12 cellular contexts compared by ENCODE assay signal in the genomic region with DNA sequence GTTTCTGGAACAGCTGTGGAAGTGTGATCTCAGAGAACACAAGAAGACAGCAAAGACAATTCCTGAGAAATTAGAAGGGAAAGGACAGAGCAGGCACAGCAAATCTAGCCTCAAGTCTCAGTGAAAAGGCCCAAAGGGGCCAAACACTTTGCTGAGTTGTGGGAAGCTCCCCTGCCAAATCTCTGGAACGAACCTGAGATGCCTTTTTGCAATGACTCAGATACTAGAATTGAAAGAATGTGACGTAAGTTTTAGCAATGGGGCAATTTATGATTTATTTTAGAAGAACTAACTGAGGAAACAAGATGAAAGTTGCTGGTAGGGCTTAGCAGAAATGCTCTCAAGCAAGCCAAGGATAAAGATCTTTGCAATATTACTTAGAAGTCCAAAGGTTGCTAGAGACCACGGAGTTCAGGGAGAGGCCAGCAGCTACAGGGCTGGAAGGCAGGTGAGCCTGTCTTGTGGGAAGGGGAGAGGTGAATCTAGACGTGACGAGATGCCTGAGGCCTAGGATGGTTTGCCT.
DNase-seq lines count a peak whose midpoint lies in the region; ATAC-seq and TF ChIP-seq lines count a peak whose summit lies in the region.
"Had no signal": no experiment of that assay in that cellular context is flagged by ENCODE, and none has a peak within 500 bp of the region (broad histone marks: within the 10 kb centered on the region; RNA-seq: fewer than 3 reads in every experiment).

No MANE protein-coding gene starts in this region.

- TF ChIP-seq CTCF in AG09309 (IDR thresholded peaks at IDR 0.05; ENCODE audit: control insufficient read depth, insufficient read depth, low read depth, low read length, missing control alignments) (no peak), esophagus squamous epithelium (IDR thresholded peaks at IDR 0.05) (no peak), ovary (IDR thresholded peaks at IDR 0.05) (no peak)

- H3K36me3 ChIP-seq in esophagus squamous epithelium (no peaks in the 10 kb centered on the region), ovary (no peaks in the 10 kb centered on the region)
- H3K36me3 ChIP-seq: heart left ventricle had no signal

- TF ChIP-seq POLR2A in esophagus squamous epithelium (IDR thresholded peaks at IDR 0.05) (no peak), ovary (IDR thresholded peaks at IDR 0.05) (no peak)

- intact Hi-C loops in esophagus squamous epithelium (cut with DNase I) = no loop called here
- intact Hi-C loops in ovary (cut with DNase I) = loop anchor here in 1 of 4 donors (10.0 kb wide), 1 partner anchor 149 kb away; no protein-coding TSS in a partner anchor

- ATAC-seq in HG03469 (IDR thresholded peaks at IDR 0.05; ENCODE audit: unreplicated experiment) = no peak
- ATAC-seq: activated CD4-positive, CD25-positive, alpha-beta regulatory T cell treated with anti-CD3 and anti-CD28 coated beads, Interleukin-2, amount 50 U/mL, for 24 hours had no signal

- H3K27ac ChIP-seq in esophagus squamous epithelium = peak overlapping the region in 3 of 4 donors; percentile 34 to 64 (median 50)
- peak overlapping the region; percentile 8 to 63 for H3K27ac ChIP-seq in ovary

- no peak for TF ChIP-seq EP300 in ovary (IDR thresholded peaks at IDR 0.05)

- 14 to 31% methylated on average over 5 of the region's 5 CpGs for WGBS in esophagus squamous epithelium, 2 donors
- 33 to 38% (median 34%) methylated on average over 5 of the region's 5 CpGs for WGBS in ovary, 3 donors

- no peaks in the 10 kb centered on the region for H3K27me3 ChIP-seq in esophagus squamous epithelium
- H3K27me3 ChIP-seq in ovary = no peaks in the 10 kb centered on the region

- no peak overlapping the region for H3K4me3 ChIP-seq in AG09309 (ENCODE audit: control insufficient read depth, low read depth, low read length)
- H3K4me3 ChIP-seq in esophagus squamous epithelium = no peak overlapping the region
- no peak overlapping the region for H3K4me3 ChIP-seq in ovary
- H3K4me3 ChIP-seq: heart left ventricle had no signal

- H3K4me1 ChIP-seq in esophagus squamous epithelium (peaks cover 0 to 23% (median 4%) of the 10 kb centered on the region in 3 donors), ovary (ENCODE audit: insufficient read depth) (peaks cover 3% of the 10 kb centered on the region)

- H3K9me3 ChIP-seq in esophagus squamous epithelium (no peaks in the 10 kb centered on the region), ovary (no peaks in the 10 kb centered on the region)
- H3K9me3 ChIP-seq: heart left ventricle had no signal

- DNase-seq in AG09309 (ENCODE audit: low read depth) = peak; percentile 24
- DNase-seq in LHCN-M2 (ENCODE audit: low read depth) = peak; percentile 59
- no peak for DNase-seq in esophagus squamous epithelium (lab: John Stamatoyannopoulos, UW)
- DNase-seq in ovary = peak in 2 of 5 donors; percentile 33 to 52
- no peak for DNase-seq in activated gamma-delta T cell (lab: John Stamatoyannopoulos, UW)
- no peak for DNase-seq in stimulated activated naive CD4-positive, alpha-beta T cell treated with Interleukin-2 at 50 U/mL for 16 hours (lab: John Stamatoyannopoulos, UW)
- no peak for DNase-seq in NCI-H2107 (lab: John Stamatoyannopoulos, UW)
- DNase-seq: CD4-positive, alpha-beta memory T cell; Kasumi-1 had no signal

Comparison
In these comparisons a context has a peak if more than half of its experiments do, and no peak if none do; other contexts are left out.
1. DNase-seq: peak in AG09309 (single experiment) and LHCN-M2 (single experiment); none in esophagus squamous epithelium (single experiment), activated gamma-delta T cell (single experiment), stimulated activated naive CD4-positive, alpha-beta T cell treated with Interleukin-2 at 50 U/mL for 16 hours (single experiment) and NCI-H2107 (single experiment).